ENCODE assay signal across 35 cellular contexts in the genomic region with DNA sequence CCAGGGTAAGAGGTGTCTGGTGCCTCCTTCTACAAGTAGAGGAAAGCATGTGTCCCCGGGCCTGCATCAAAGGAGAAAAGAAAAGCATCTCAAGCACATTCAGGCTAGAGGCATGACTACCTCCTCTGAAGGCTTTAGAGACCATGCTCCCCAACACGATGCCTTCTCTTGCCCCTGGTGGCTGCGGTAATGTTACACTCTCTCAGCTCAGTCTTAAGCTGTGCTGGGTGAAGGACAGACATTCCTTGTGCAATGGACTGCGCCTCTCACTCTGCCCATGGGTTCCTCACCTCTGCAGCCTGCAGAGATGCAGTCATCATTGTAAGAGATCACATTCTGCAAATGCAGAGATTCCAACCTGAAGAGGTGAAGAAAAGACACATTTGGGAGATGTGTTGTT.
"Had no signal": no experiment of that assay in that cellular context is flagged by ENCODE, and none has a peak within 500 bp of the region (broad histone marks: within the 10 kb centered on the region; RNA-seq: fewer than 3 reads in every experiment).

No MANE protein-coding gene starts in this region.

- ATAC-seq: activated naive CD8-positive, alpha-beta T cell treated with anti-CD3 and anti-CD28 coated beads, Interleukin-2, amount 50 U/mL, for 24 hours; effector memory CD8-positive, alpha-beta T cell; esophagus mucosa; pancreas; stimulated activated memory B cell treated with anti-CD40 and anti-IgM and Interleukin-4, amounts not matched to agents 10 μg/mL and 1 μg/mL and 100 μg/mL, for 72 hours; stimulated activated naive CD8-positive, alpha-beta T cell treated with anti-CD3 and anti-CD28 coated beads, Interleukin-15, amount 100 ng/mL, for 72 hours; upper lobe of right lung had no signal

- H3K4me1 Mint-ChIP-seq: activated CD4-positive, alpha-beta memory T cell treated with anti-CD3 and anti-CD28 coated beads, Interleukin-2, amount 10 ng/mL, durations not matched to agents 7 days and 5 days; activated CD4-positive, alpha-beta T cell treated with anti-CD3 and anti-CD28 coated beads, Interleukin-2, amount 10 ng/mL, durations not matched to agents 24 days and 14 days; activated naive CD4-positive, alpha-beta T cell treated with anti-CD3 and anti-CD28 coated beads, Interleukin-2, amount 50 U/mL, for 24 hours; activated naive CD8-positive, alpha-beta T cell treated with anti-CD3 and anti-CD28 coated beads, Interleukin-2, amount 50 U/mL, for 24 hours; immature natural killer cell; stimulated activated memory B cell treated with anti-CD40 and anti-IgM and Interleukin-4, amounts not matched to agents 10 μg/mL and 1 μg/mL and 100 μg/mL, for 72 hours; stimulated activated naive CD8-positive, alpha-beta T cell treated with anti-CD3 and anti-CD28 coated beads, Interleukin-15, amount 100 ng/mL, for 72 hours had no signal

- H3K27ac Mint-ChIP-seq: activated CD4-positive, alpha-beta memory T cell treated with anti-CD3 and anti-CD28 coated beads, Interleukin-2, amount 10 ng/mL, durations not matched to agents 7 days and 5 days; activated CD4-positive, alpha-beta T cell treated with anti-CD3 and anti-CD28 coated beads, Interleukin-2, amount 10 ng/mL, durations not matched to agents 24 days and 14 days; activated naive CD4-positive, alpha-beta T cell treated with anti-CD3 and anti-CD28 coated beads, Interleukin-2, amount 50 U/mL, for 24 hours; activated naive CD8-positive, alpha-beta T cell treated with anti-CD3 and anti-CD28 coated beads, Interleukin-2, amount 50 U/mL, for 24 hours; activated T-cell treated with anti-CD3 and anti-CD28 coated beads, Interleukin-2, amount 50 U/mL, for 24 hours; effector memory CD8-positive, alpha-beta T cell; immature natural killer cell; stimulated activated memory B cell treated with anti-CD40 and anti-IgM and Interleukin-4, amounts not matched to agents 10 μg/mL and 1 μg/mL and 100 μg/mL, for 72 hours; stimulated activated naive CD8-positive, alpha-beta T cell treated with anti-CD3 and anti-CD28 coated beads, Interleukin-15, amount 100 ng/mL, for 72 hours; T-helper 1 cell treated with Interleukin-12 subunit alpha and Interleukin-12 subunit beta and Interleukin-4 antibody, amounts not matched to agents 30 μg/mL and 1 μg/mL, for 36 hours had no signal

- H3K9me3 ChIP-seq: left ventricle myocardium inferior, pancreas, prostate gland, tibial artery, upper lobe of right lung had no signal

- H3K36me3 ChIP-seq: left ventricle myocardium inferior, pancreas, prostate gland, tibial artery, upper lobe of right lung, WERI-Rb-1 had no signal

- H3K27me3 Mint-ChIP-seq: activated naive CD8-positive, alpha-beta T cell treated with anti-CD3 and anti-CD28 coated beads, Interleukin-2, amount 50 U/mL, for 24 hours; stimulated activated naive CD8-positive, alpha-beta T cell treated with anti-CD3 and anti-CD28 coated beads, Interleukin-15, amount 100 ng/mL, for 72 hours had no signal

- H3K27ac ChIP-seq: left ventricle myocardium inferior, pancreas, prostate gland, tibial artery, upper lobe of right lung, WERI-Rb-1 had no signal

- H3K4me3 ChIP-seq: left ventricle myocardium inferior, lung, pancreas, prostate gland, smooth muscle cell, tibial artery, upper lobe of right lung had no signal

- H3K36me3 Mint-ChIP-seq: activated naive CD4-positive, alpha-beta T cell treated with anti-CD3 and anti-CD28 coated beads, Interleukin-2, amount 50 U/mL, for 24 hours; stimulated activated memory B cell treated with anti-CD40 and anti-IgM and Interleukin-4, amounts not matched to agents 10 μg/mL and 1 μg/mL and 100 μg/mL, for 72 hours had no signal

- DNase-seq: activated CD4-positive, alpha-beta memory T cell treated with anti-CD3 and anti-CD28 coated beads, Interleukin-2, amount 10 ng/mL, durations not matched to agents 7 days and 5 days; activated CD4-positive, alpha-beta T cell treated with anti-CD3 and anti-CD28 coated beads, Interleukin-2, amount 10 ng/mL, durations not matched to agents 24 days and 14 days; activated CD4-positive, CD25-positive, alpha-beta regulatory T cell treated with anti-CD3 and anti-CD28 coated beads, Interleukin-2, amount 50 U/mL, for 72 hours; activated CD8-positive, alpha-beta memory T cell treated with anti-CD3 and anti-CD28 coated beads, Interleukin-2, amount 50 U/mL, for 48 hours; activated gamma-delta T cell treated with Interleukin-2 at 50 U/mL for 16 hours; activated naive CD8-positive, alpha-beta T cell treated with anti-CD3 and anti-CD28 coated beads, Interleukin-2, amount 50 U/mL, for 24 hours; activated T-cell treated with anti-CD3 and anti-CD28 coated beads, Interleukin-2, amount 50 U/mL, for 24 hours; amygdala; caudate nucleus; cortex of kidney; effector memory CD8-positive, alpha-beta T cell; foreskin fibroblast; head of caudate nucleus; hippocampal formation; immature natural killer cell; kidney; left ventricle myocardium inferior; nucleus accumbens; pancreas; stimulated activated CD4-positive, alpha-beta T cell treated with anti-CD3 and anti-CD28 coated beads, Interleukin-1b, Interleukin-23, amount 100 ng/mL, for 48 hours; stimulated activated CD4-positive, alpha-beta T cell treated with anti-CD3 and anti-CD28 coated beads, Interleukin-4, amount 100 ng/mL, for 4 hours; stimulated activated CD8-positive, alpha-beta memory T cell treated with anti-CD3 and anti-CD28 coated beads, Interleukin-4, amount 100 ng/mL, for 48 hours; stimulated activated naive CD8-positive, alpha-beta T cell treated with anti-CD3 and anti-CD28 coated beads, Interleukin-15, amount 100 ng/mL, for 72 hours; T-helper 9 cell; tibial artery; upper lobe of right lung; WERI-Rb-1 had no signal

- H3K27me3 ChIP-seq: pancreas, tibial artery, upper lobe of right lung had no signal

- H3K4me2 ChIP-seq: smooth muscle cell had no signal

- H3K9me3 Mint-ChIP-seq: activated CD4-positive, alpha-beta memory T cell treated with anti-CD3 and anti-CD28 coated beads, Interleukin-2, amount 10 ng/mL, durations not matched to agents 7 days and 5 days; activated CD4-positive, alpha-beta T cell treated with anti-CD3 and anti-CD28 coated beads, Interleukin-2, amount 10 ng/mL, durations not matched to agents 24 days and 14 days; activated naive CD4-positive, alpha-beta T cell treated with anti-CD3 and anti-CD28 coated beads, Interleukin-2, amount 50 U/mL, for 24 hours; activated naive CD8-positive, alpha-beta T cell treated with anti-CD3 and anti-CD28 coated beads, Interleukin-2, amount 50 U/mL, for 24 hours; activated T-cell treated with anti-CD3 and anti-CD28 coated beads, Interleukin-2, amount 50 U/mL, for 24 hours; effector memory CD8-positive, alpha-beta T cell; stimulated activated memory B cell treated with anti-CD40 and anti-IgM and Interleukin-4, amounts not matched to agents 10 μg/mL and 1 μg/mL and 100 μg/mL, for 72 hours; stimulated activated naive CD8-positive, alpha-beta T cell treated with anti-CD3 and anti-CD28 coated beads, Interleukin-15, amount 100 ng/mL, for 72 hours; T-helper 1 cell treated with Interleukin-12 subunit alpha and Interleukin-12 subunit beta and Interleukin-4 antibody, amounts not matched to agents 30 μg/mL and 1 μg/mL, for 36 hours had no signal

- FAIRE-seq: endothelial cell of umbilical vein, kidney, pancreas had no signal

- H3K4me1 ChIP-seq: left ventricle myocardium inferior, pancreas, prostate gland, upper lobe of right lung had no signal

- H3K4me3 Mint-ChIP-seq: activated CD4-positive, alpha-beta memory T cell treated with anti-CD3 and anti-CD28 coated beads, Interleukin-2, amount 10 ng/mL, durations not matched to agents 7 days and 5 days; activated CD4-positive, alpha-beta T cell treated with anti-CD3 and anti-CD28 coated beads, Interleukin-2, amount 10 ng/mL, durations not matched to agents 24 days and 14 days; activated naive CD4-positive, alpha-beta T cell treated with anti-CD3 and anti-CD28 coated beads, Interleukin-2, amount 50 U/mL, for 24 hours; activated naive CD8-positive, alpha-beta T cell treated with anti-CD3 and anti-CD28 coated beads, Interleukin-2, amount 50 U/mL, for 24 hours; activated T-cell treated with anti-CD3 and anti-CD28 coated beads, Interleukin-2, amount 50 U/mL, for 24 hours; effector memory CD8-positive, alpha-beta T cell; immature natural killer cell; stimulated activated memory B cell treated with anti-CD40 and anti-IgM and Interleukin-4, amounts not matched to agents 10 μg/mL and 1 μg/mL and 100 μg/mL, for 72 hours; stimulated activated naive CD8-positive, alpha-beta T cell treated with anti-CD3 and anti-CD28 coated beads, Interleukin-15, amount 100 ng/mL, for 72 hours; T-helper 1 cell treated with Interleukin-12 subunit alpha and Interleukin-12 subunit beta and Interleukin-4 antibody, amounts not matched to agents 30 μg/mL and 1 μg/mL, for 36 hours had no signal
